ENCODE assay signal across 8 cellular contexts in the genomic region with DNA sequence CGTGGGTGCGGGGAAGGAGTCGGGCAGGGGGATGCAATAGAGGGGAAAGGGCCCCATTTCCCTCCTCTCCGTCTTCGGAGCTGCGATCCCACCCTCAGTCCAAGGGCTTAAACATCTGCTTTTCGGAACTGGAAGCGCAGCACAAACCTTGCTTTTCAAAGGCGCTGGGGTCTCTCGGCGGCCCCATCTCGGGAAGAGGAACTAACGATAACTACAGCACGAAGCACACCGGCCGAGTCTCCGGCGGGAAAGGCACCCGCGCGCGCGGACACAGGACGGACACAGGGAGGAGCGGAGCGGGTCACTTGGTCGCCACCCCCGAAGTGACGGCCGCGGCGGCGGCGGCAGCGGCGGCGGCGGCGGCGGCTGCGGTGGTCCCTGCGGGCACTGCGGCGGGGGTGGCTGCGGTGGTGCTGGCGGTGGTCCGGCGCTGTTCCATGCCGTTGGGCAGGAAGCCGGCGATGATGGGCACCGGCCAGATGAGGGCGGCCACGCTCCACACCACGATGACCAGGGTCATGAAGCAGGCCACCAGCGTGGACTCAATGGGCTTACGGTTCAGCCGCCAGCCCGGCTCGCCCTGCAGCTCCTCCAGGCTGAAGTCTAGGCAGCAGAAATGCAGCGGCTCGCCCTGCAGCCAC. TPM values are rescaled to one million over a fixed set of nuclear protein-coding genes. Genes with fewer than 3 reads are reported as not detected.
A peak's percentile ranks its signal among the peaks of the same experiment; 100 is the strongest.
DNase-seq lines count a peak whose midpoint lies in the region; ATAC-seq and TF ChIP-seq lines count a peak whose summit lies in the region.

No MANE protein-coding gene starts in this region.

- no peaks in the 10 kb centered on the region for H3K9me3 ChIP-seq in neural progenitor cell (ENCODE audit: low read depth)

- H3K79me2 ChIP-seq in neural progenitor cell (ENCODE audit: low read depth), result peaks cover 6% of the 10 kb centered on the region

- H3K4me3 ChIP-seq in neural progenitor cell, result peak overlapping the region; percentile 82

- peak overlapping the region; percentile 88 for H2AFZ ChIP-seq in neural progenitor cell (replicated peaks)

- ATAC-seq in HG02840 (IDR thresholded peaks at IDR 0.05; ENCODE audit: low FRiP score, unreplicated experiment), result peak; percentile 13

- H3K27ac ChIP-seq in 22Rv1 (no peak overlapping the region), neural progenitor cell (no peak overlapping the region)

- DNase-seq in GM03348 (ENCODE audit: low spot score) (peak; percentile 86), NCI-H748 (lab: John Stamatoyannopoulos, UW; ENCODE audit: unreplicated experiment) (peak; percentile 79), globus pallidus (ENCODE audit: low spot score) (peak; percentile 73), neural progenitor cell (ENCODE audit: low spot score) (peak; percentile 95)
- peak; percentile 12 for DNase-seq in activated naive CD4-positive, alpha-beta T cell treated with anti-CD3 and anti-CD28 coated beads, Interleukin-2, amount 50 U/mL, for 16 hours
- no peak for DNase-seq in stimulated activated naive CD4-positive, alpha-beta T cell treated with Interleukin-2 at 50 U/mL for 16 hours (lab: John Stamatoyannopoulos, UW)

- H3K27me3 Mint-ChIP-seq in neural progenitor cell (ENCODE audit: insufficient read depth, low read depth), result peaks cover 16% of the 10 kb centered on the region

- H3K36me3 Mint-ChIP-seq in neural progenitor cell, result no peaks in the 10 kb centered on the region

- no peaks in the 10 kb centered on the region for H4K20me1 ChIP-seq in neural progenitor cell (ENCODE audit: low read depth)

- no peak overlapping the region for H3K27ac Mint-ChIP-seq in neural progenitor cell

- peak; percentile 79 for TF ChIP-seq CTCF in 22Rv1 (IDR thresholded peaks at IDR 0.05)
- peak; percentile 67 for TF ChIP-seq CTCF in neural progenitor cell (IDR thresholded peaks at IDR 0.05)

- H3F3A ChIP-seq in neural progenitor cell (ENCODE audit: low read depth), result peaks cover 21% of the 10 kb centered on the region

- H3K9me3 Mint-ChIP-seq in neural progenitor cell, result no peaks in the 10 kb centered on the region

- H3K36me3 ChIP-seq in neural progenitor cell, result no peaks in the 10 kb centered on the region

- peaks cover 27% of the 10 kb centered on the region for H3K4me1 ChIP-seq in neural progenitor cell

- no peak overlapping the region for H3K9ac ChIP-seq in neural progenitor cell

- H3K27me3 ChIP-seq in neural progenitor cell, result peaks cover 19% of the 10 kb centered on the region

- H3K4me3 Mint-ChIP-seq in neural progenitor cell, result peak overlapping the region; percentile 97

- peak overlapping the region; percentile 97 for H3K4me2 ChIP-seq in neural progenitor cell

- H3K4me1 Mint-ChIP-seq in neural progenitor cell, result peaks cover 39% of the 10 kb centered on the region

RNA-seq across cellular contexts. Expression of a gene that starts 1.1 kb away (rescaled TPM):
- 2.7 and 5.5 TPM in 2 replicates for total RNA-seq in neural progenitor cell (ENCODE audit: low replicate concordance)
